In genomic region chr3:43071313-43071893, GRCh38 we compare ENCODE assay signal across 10 cellular contexts. TPM values are rescaled to one million over a fixed set of nuclear protein-coding genes. Genes with fewer than 3 reads are reported as not detected.
DNase-seq lines count a peak whose midpoint lies in the region; ATAC-seq, FAIRE-seq and TF ChIP-seq lines count a peak whose summit lies in the region.
"Had no signal": no experiment of that assay in that cellular context is flagged by ENCODE, and none has a peak within 500 bp of the region (broad histone marks: within the 10 kb centered on the region; RNA-seq: fewer than 3 reads in every experiment).

No MANE protein-coding gene starts in this region.

- FAIRE-seq in GM12892 (lab: Jason Lieb, UNC) = no peak

- H3K9me3 ChIP-seq in right atrium auricular region = no peaks in the 10 kb centered on the region
- H3K9me3 ChIP-seq in PC-9 (ENCODE audit: insufficient read depth, low read depth) = no peaks in the 10 kb centered on the region
- H3K9me3 ChIP-seq in upper lobe of left lung = no peaks in the 10 kb centered on the region
- H3K9me3 ChIP-seq in gastroesophageal sphincter = no peaks in the 10 kb centered on the region

- H3K4me3 ChIP-seq in right atrium auricular region (no peak overlapping the region), PC-9 (no peak overlapping the region), fibroblast of villous mesenchyme (ENCODE audit: low read depth, low read length) (no peak overlapping the region), upper lobe of left lung (no peak overlapping the region), gastroesophageal sphincter (no peak overlapping the region)

- H4K20me1 ChIP-seq in PC-9 (ENCODE audit: insufficient read depth) = no peaks in the 10 kb centered on the region

- H3K4me1 ChIP-seq in right atrium auricular region = no peaks in the 10 kb centered on the region
- H3K4me1 ChIP-seq in PC-9 (replicated peaks; ENCODE audit: insufficient read depth) = peaks cover 4% of the 10 kb centered on the region
- H3K4me1 ChIP-seq in upper lobe of left lung = no peaks in the 10 kb centered on the region
- H3K4me1 ChIP-seq in gastroesophageal sphincter = peaks cover 0 to 17% (median 0%) of the 10 kb centered on the region in 3 donors

- H3K27me3 ChIP-seq in right atrium auricular region (no peaks in the 10 kb centered on the region), PC-9 (ENCODE audit: insufficient read depth, low read depth) (no peaks in the 10 kb centered on the region), upper lobe of left lung (no peaks in the 10 kb centered on the region), gastroesophageal sphincter (no peaks in the 10 kb centered on the region)

- intact Hi-C loops in left ventricle myocardium superior (cut with micrococcal nuclease) = no loop called here
- intact Hi-C loops in PC-9 (cut with micrococcal nuclease; ENCODE audit: unreplicated experiment) = no loop called here

- H3K79me2 ChIP-seq in PC-9 (ENCODE audit: low read depth) = no peaks in the 10 kb centered on the region

- CTCF ChIA-PET in PC-9 (lab: Charles Lee) = no interaction called here

- no TSS peak for BruUV-seq in PC-9 (replicated peaks; lab: Mats Ljungman, UMichigan)

- TF ChIP-seq POLR2A in upper lobe of left lung (IDR thresholded peaks at IDR 0.05) (no peak), GM12892 (IDR thresholded peaks at IDR 0.05; ENCODE audit: low read depth, low read length) (no peak), gastroesophageal sphincter (IDR thresholded peaks at IDR 0.05) (no peak)

- no peak overlapping the region for H2AFZ ChIP-seq in PC-9

- DNase-seq in right atrium auricular region (ENCODE audit: low spot score) (peak; percentile 21), left ventricle myocardium superior (no peak), PC-9 (no peak), fibroblast of villous mesenchyme (ENCODE audit: low read depth) (no peak), upper lobe of left lung (no peak), NCI-H446 treated with DMSO at 0.1 percent for 48 hours (lab: John Stamatoyannopoulos, UW) (no peak), GM12892 (ENCODE audit: insufficient read length) (no peak)
- DNase-seq: amniotic stem cell, SHP77 treated with DMSO at 0.1 percent for 48 hours had no signal

- no peaks in the 10 kb centered on the region for H3K36me3 ChIP-seq in right atrium auricular region
- no peaks in the 10 kb centered on the region for H3K36me3 ChIP-seq in PC-9 (ENCODE audit: low read depth)
- H3K36me3 ChIP-seq in upper lobe of left lung = no peaks in the 10 kb centered on the region
- no peaks in the 10 kb centered on the region for H3K36me3 ChIP-seq in gastroesophageal sphincter

- H3K9me2 ChIP-seq in PC-9 (ENCODE audit: insufficient read depth) = no peaks in the 10 kb centered on the region

- 58 to 69% methylated on average over 6 to 7 of the region's 7 CpGs for WGBS in upper lobe of left lung, 2 donors
- 60 to 80% methylated on average over 2 to 3 of the region's 7 CpGs for WGBS in gastroesophageal sphincter (ENCODE audit: low coverage in 1 of 2), 2 donors

- TF ChIP-seq EP300 in upper lobe of left lung (IDR thresholded peaks at IDR 0.05) (no peak), gastroesophageal sphincter (IDR thresholded peaks at IDR 0.05) (no peak)

- TF ChIP-seq CTCF in right atrium auricular region (IDR thresholded peaks at IDR 0.05) (peak in 1 of 2 donors; percentile 45), PC-9 (conservative IDR thresholded peaks at IDR 0.05) (peak; percentile 67), fibroblast of villous mesenchyme (IDR thresholded peaks at IDR 0.05; ENCODE audit: insufficient read depth, low read depth, low read length) (peak; percentile 44), upper lobe of left lung (IDR thresholded peaks at IDR 0.05) (peak in 4 of 6 experiments; percentile 5 to 30 (median 22)), gastroesophageal sphincter (IDR thresholded peaks at IDR 0.05) (peak in 2 of 4 experiments; percentile 29 to 50)

- ATAC-seq in left ventricle myocardium superior (no peak), upper lobe of left lung (ENCODE audit: low FRiP score in 2 of 2) (no peak), gastroesophageal sphincter (no peak)

- H3K4me2 ChIP-seq in PC-9 = no peak overlapping the region

- H3F3A ChIP-seq in PC-9 (ENCODE audit: insufficient read depth, low read depth) = no peaks in the 10 kb centered on the region

- POLR2A ChIA-PET in PC-9 (lab: Charles Lee; ENCODE audit: unreplicated experiment) = no interaction called here

- H3K27ac ChIP-seq in right atrium auricular region (no peak overlapping the region), PC-9 (no peak overlapping the region), upper lobe of left lung (no peak overlapping the region), gastroesophageal sphincter (no peak overlapping the region)

RNA-seq across cellular contexts. Expression of gene POMGNT2, which starts 34.5 kb away (rescaled TPM):
- total RNA-seq in right atrium auricular region (10 to 100 TPM; 28.0 to 33.1 TPM), left ventricle myocardium superior (20.7 TPM), PC-9 (2021) (17.2 and 17.9 TPM in 2 replicates), fibroblast of villous mesenchyme (9.1 and 9.7 TPM in 2 replicates), upper lobe of left lung (10 to 100 TPM; 10.5 to 25.1 (median 14.1) TPM), gastroesophageal sphincter (10 to 100 TPM; 23.9 to 39.7 (median 34.9) TPM)
- not detected for polyA plus RNA-seq in GM12892 (2012; ENCODE audit: missing spikeins)
